Comparison of ENCODE assay signal across 8 cellular contexts in genomic region chr1:161621181-161622000, GRCh38. TPM values are rescaled to one million over a fixed set of nuclear protein-coding genes. Genes with fewer than 3 reads are reported as not detected.
DNase-seq lines count a peak whose midpoint lies in the region; ATAC-seq, FAIRE-seq and TF ChIP-seq lines count a peak whose summit lies in the region.
"Not testable (repeated sequence)": the region's sequence is repeated elsewhere in the genome, so short reads cannot be mapped to it uniquely, and the experiment has no call there.

No MANE protein-coding gene starts in this region.

- CTCF ChIA-PET in GM12878 (lab: Yijun Ruan, JAX), result interaction anchor here (0.6 to 0.8 kb wide), 3 partner anchors 82 to 153 kb away, joined by 3 to 4 read pairs (median 3); no protein-coding TSS in a partner anchor

- intact Hi-C loops in GM12878 (cut with micrococcal nuclease; ENCODE audit: unreplicated experiment), result loop anchor here (5.0 kb wide), 1 partner anchor 79 kb away; no protein-coding TSS in a partner anchor
- intact Hi-C loops in left ventricle myocardium inferior (cut with micrococcal nuclease), result not testable (repeated sequence)

- H3K27me3 ChIP-seq in GM12878 (replicated peaks in 1 of 2; ENCODE audit: control insufficient read depth in 2 of 2, insufficient read depth in 2 of 2, low read length in 1 of 2); neutrophil: not testable (repeated sequence)
- peaks cover 21% of the 10 kb centered on the region for H3K27me3 ChIP-seq in left ventricle myocardium inferior (ENCODE audit: low read depth)

- peak overlapping the region; percentile 86 for H3K4me2 ChIP-seq in GM12878 (ENCODE audit: control insufficient read depth, insufficient read depth)

- POLR2A ChIA-PET in GM12878 (lab: Charles Lee), result interaction anchor here (0.8 kb wide), 1 partner anchor 117 kb away, joined by 4 read pairs; no protein-coding TSS in a partner anchor

- SMC1A ChIA-PET in GM12878 (lab: Charles Lee; ENCODE audit: uncharacterized antibody, unreplicated experiment), result interaction anchor here (0.7 to 1.8 kb wide), 3 partner anchors 118 to 202 kb away, joined by 3 to 6 read pairs (median 4); no protein-coding TSS in a partner anchor

- under 1% methylated on average over 41 of the region's 41 CpGs for WGBS in GM12878 (ENCODE audit: insufficient coverage, insufficient replicate concordance, low lambda C conversion rate, missing lambda C conversion rate)

- not testable (repeated sequence) for H3K79me2 ChIP-seq in GM12878 (ENCODE audit: control insufficient read depth, insufficient read depth, low read length)

- in situ Hi-C loops in GM12878 (cut with MboI), result not testable (repeated sequence)

- DNase-seq in DMS 273 (lab: John Stamatoyannopoulos, UW; ENCODE audit: unreplicated experiment) (peak; percentile 94), NCI-H1105 treated with DMSO at 0.1 percent for 48 hours (lab: John Stamatoyannopoulos, UW) (peak; percentile 51), GM12878 (ENCODE audit: low read depth, low spot score) (peak; percentile 74), left ventricle myocardium inferior (peak; percentile 45)
- peak; percentile 54 for DNase-seq in activated CD4-positive, CD25-positive, alpha-beta regulatory T cell treated with anti-CD3 and anti-CD28 coated beads, Interleukin-2, amount 50 U/mL, for 16 hours (ENCODE audit: low read depth, low spot score)
- peak; percentile 27 to 60 for DNase-seq in stimulated activated CD8-positive, alpha-beta memory T cell treated with anti-CD3 and anti-CD28 coated beads, Interleukin-7, amount 100 ng/mL, for 1 hour (ENCODE audit: low read depth in 2 of 2)

- H3K4me1 ChIP-seq in GM12878 (ENCODE audit: control insufficient read depth, insufficient read depth, low read length) (peaks cover 12% of the 10 kb centered on the region), neutrophil (ENCODE audit: control insufficient read depth in 1 of 2, insufficient read depth in 1 of 2, low read depth in 1 of 2, low read length in 1 of 2) (peaks cover 8 to 56% of the 10 kb centered on the region in 2 experiments)
- H3K4me1 ChIP-seq in left ventricle myocardium inferior, result not testable (repeated sequence)

- 0 out of 2 replicates have a peak, but pooled peaks have one; percentile 20 for TF ChIP-seq RAD21 in GM12878 (IDR thresholded peaks at IDR 0.05; ENCODE audit: insufficient read depth, low read depth, low read length)

- H3K4me3 ChIP-seq in GM12878 (peak overlapping the region; percentile 48), left ventricle myocardium inferior (peak overlapping the region; percentile 64), neutrophil (ENCODE audit: low read depth in 1 of 2, low read length in 1 of 2) (peak overlapping the region; percentile 71 to 90)

- ATAC-seq in GM21825 (IDR thresholded peaks at IDR 0.05; ENCODE audit: unreplicated experiment) (peak; percentile 51), GM12878 (peak; percentile 77)

- peak overlapping the region; percentile 73 for H3K27ac ChIP-seq in GM12878 (ENCODE audit: control insufficient read depth, insufficient read depth)
- H3K27ac ChIP-seq in left ventricle myocardium inferior (replicated peaks), result peak overlapping the region; percentile 18
- peak overlapping the region; percentile 82 for H3K27ac ChIP-seq in neutrophil

- H3K9me3 ChIP-seq in GM12878 (replicated peaks; ENCODE audit: control insufficient read depth, insufficient read depth, low read length); left ventricle myocardium inferior (replicated peaks); neutrophil: not testable (repeated sequence)

- TF ChIP-seq EP300 in GM12878 (IDR thresholded peaks at IDR 0.05; ENCODE audit: borderline replicate concordance in 1 of 2, control insufficient read depth in 1 of 2, low read depth in 2 of 2, low read length in 2 of 2), result not testable (repeated sequence)

- not testable (repeated sequence) for H3K36me3 ChIP-seq in GM12878 (ENCODE audit: control insufficient read depth in 2 of 2, insufficient read depth in 2 of 2, low read length in 1 of 2); left ventricle myocardium inferior
- peaks cover 34% of the 10 kb centered on the region for H3K36me3 ChIP-seq in neutrophil

- RAD21 ChIA-PET in GM12878 (lab: Charles Lee; ENCODE audit: unreplicated experiment), result interaction anchor here (1.0 to 3.4 kb wide), 3 partner anchors 117 to 416 kb away, joined by 3 to 20 read pairs (median 5); no protein-coding TSS in a partner anchor

- not testable (repeated sequence) for H4K20me1 ChIP-seq in GM12878 (ENCODE audit: control insufficient read depth, insufficient read depth)

- not testable (repeated sequence) for BruUV-seq in GM12878 (replicated peaks; lab: Mats Ljungman, UMichigan)

- not testable (repeated sequence) for FAIRE-seq in GM12878 (lab: Jason Lieb, UNC)

- peak overlapping the region; percentile 35 for H3K9ac ChIP-seq in GM12878 (ENCODE audit: control insufficient read depth, insufficient read depth, low read length)

- not testable (repeated sequence) for TF ChIP-seq POLR2A in GM12878 (IDR thresholded peaks at IDR 0.05; ENCODE audit: low read depth, low read length)

- not testable (repeated sequence) for TF ChIP-seq CTCF in GM12878 (IDR thresholded peaks at IDR 0.05 in 2 of 3, conservative IDR thresholded peaks at IDR 0.05 in 1 of 3; ENCODE audit: control insufficient read depth in 2 of 3, extremely low read depth in 1 of 3, insufficient read depth in 1 of 3, low read depth in 3 of 3, low read length in 3 of 3); left ventricle myocardium inferior (IDR thresholded peaks at IDR 0.05; ENCODE audit: borderline replicate concordance); neutrophil (IDR thresholded peaks at IDR 0.05)

- peak overlapping the region; percentile 17 for H2AFZ ChIP-seq in GM12878 (ENCODE audit: control insufficient read depth, low read depth, low read length)

TF ChIP-seq in GM12878, 131 proteins besides CTCF, POLR2A, EP300 and RAD21 (continues in another document):
- TF ChIP-seq CREM (IDR thresholded peaks at IDR 0.05; ENCODE audit: low read depth), result peak; percentile 36; the same call in 1 of the 2 replicates
- peak; percentile 62; the same call in 1 of the 2 replicates for TF ChIP-seq ZNF217 (IDR thresholded peaks at IDR 0.05)
- peak; percentile 66; the same call in 1 of the 2 replicates for TF ChIP-seq MEF2A (IDR thresholded peaks at IDR 0.05; ENCODE audit: insufficient read depth, low read depth, low read length)
- TF ChIP-seq IKZF1 (conservative IDR thresholded peaks at IDR 0.05), result peak; percentile 81

RNA-seq across cellular contexts. Expression of gene FCGR3B, which starts 9.6 kb away (rescaled TPM):
- not detected in 2 replicates for total RNA-seq in GM12878 (2013; cell fraction: nucleolus; rRNA removed)
- total RNA-seq in GM12878 (2014; rRNA removed) (not detected in 2 replicates), GM12878 (2014; rRNA removed; fragmentation: Illumina TruSeq; extraction: Trizol) (not detected in 2 replicates), GM12878 (2021) (not detected in 2 replicates), left ventricle myocardium inferior (1.5 TPM)
- polyA plus RNA-seq in GM12878 (2011; ENCODE audit: low read depth), result not detected
- polyA plus RNA-seq in GM12878 (2011; rRNA removed) (not detected in 2 replicates), GM12878 (2014; fragmentation: Illumina TruSeq; extraction: Trizol) (not detected in 2 replicates), GM12878 (2014; fragmentation: Nextera tagmentation; extraction: Ambion mirVana) (not detected), GM12878 (2014; rRNA removed) (not detected in 2 replicates), GM12878 (2016; fragmentation: Nextera tagmentation; extraction: Ambion mirVana) (not detected)
- not detected in 2 replicates for polyA plus RNA-seq in GM12878 (2011; cell fraction: cytosol; rRNA removed)
- not detected in 2 replicates for polyA plus RNA-seq in GM12878 (2011; cell fraction: nucleus; rRNA removed)
- not detected in 2 replicates for polyA plus RNA-seq in GM12878 (2012)
- not detected in 2 replicates for polyA minus RNA-seq in GM12878 (2011; rRNA and poly(A)+ RNA removed)
- polyA minus RNA-seq in GM12878 (2011; cell fraction: cytosol; rRNA and poly(A)+ RNA removed), result not detected in 2 replicates
- polyA minus RNA-seq in GM12878 (2011; cell fraction: nucleus; rRNA and poly(A)+ RNA removed), result not detected in 2 replicates

RNA-seq across cellular contexts. Expression of gene FCGR2B, which starts 41.6 kb away (rescaled TPM):
- total RNA-seq in GM12878 (2013; cell fraction: nucleolus; rRNA removed), result 113 and 116 TPM in 2 replicates
- total RNA-seq in GM12878 (2014; rRNA removed) (99.3 and 100 TPM in 2 replicates), GM12878 (2014; rRNA removed; fragmentation: Illumina TruSeq; extraction: Trizol) (76.6 and 78.5 TPM in 2 replicates), GM12878 (2021) (88.9 and 99.4 TPM in 2 replicates), left ventricle myocardium inferior (9.7 TPM)
- 27.4 TPM for polyA plus RNA-seq in GM12878 (2011; ENCODE audit: low read depth)
- polyA plus RNA-seq in GM12878 (2011; rRNA removed) (99.1 and 111 TPM in 2 replicates), GM12878 (2014; fragmentation: Illumina TruSeq; extraction: Trizol) (118 and 122 TPM in 2 replicates), GM12878 (2014; fragmentation: Nextera tagmentation; extraction: Ambion mirVana) (100 to 1,000 TPM; 131 to 216 TPM), GM12878 (2014; rRNA removed) (101 and 106 TPM in 2 replicates), GM12878 (2016; fragmentation: Nextera tagmentation; extraction: Ambion mirVana) (100 to 1,000 TPM; 105 to 112 TPM)
- 146 and 151 TPM in 2 replicates for polyA plus RNA-seq in GM12878 (2011; cell fraction: cytosol; rRNA removed)
- polyA plus RNA-seq in GM12878 (2011; cell fraction: nucleus; rRNA removed), result 167 and 219 TPM in 2 replicates
- 32.7 and 37.9 TPM in 2 replicates for polyA plus RNA-seq in GM12878 (2012)
- polyA minus RNA-seq in GM12878 (2011; rRNA and poly(A)+ RNA removed), result 82.4 and 94.0 TPM in 2 replicates
- polyA minus RNA-seq in GM12878 (2011; cell fraction: cytosol; rRNA and poly(A)+ RNA removed), result 21.1 and 30.9 TPM in 2 replicates
- 35.2 and 46.1 TPM in 2 replicates for polyA minus RNA-seq in GM12878 (2011; cell fraction: nucleus; rRNA and poly(A)+ RNA removed)

Comparison
In these comparisons a context has a peak if more than half of its experiments do, and no peak if none do; other contexts are left out.
1. Peak in every context shown above with its lines: DNase-seq, ATAC-seq, H3K4me3 ChIP-seq and H3K27ac ChIP-seq.
2. DNase-seq: peak in every context shown above with its lines; median percentile 94 in DMS 273; 74 in GM12878; 54 in activated CD4-positive, CD25-positive, alpha-beta regulatory T cell treated with anti-CD3 and anti-CD28 coated beads, Interleukin-2, amount 50 U/mL, for 16 hours; 51 in NCI-H1105 treated with DMSO at 0.1 percent for 48 hours; 45 in left ventricle myocardium inferior; 44 in stimulated activated CD8-positive, alpha-beta memory T cell treated with anti-CD3 and anti-CD28 coated beads, Interleukin-7, amount 100 ng/mL, for 1 hour.
3. H3K27ac ChIP-seq: peak in every context shown above with its lines; median percentile 82 in neutrophil; 73 in GM12878; 18 in left ventricle myocardium inferior.